In genomic region chr2:238905721-238906120, GRCh38 we compare ENCODE assay signal across 19 cellular contexts. TPM values are rescaled to one million over a fixed set of nuclear protein-coding genes. Genes with fewer than 3 reads are reported as not detected.
DNase-seq lines count a peak whose midpoint lies in the region; ATAC-seq and TF ChIP-seq lines count a peak whose summit lies in the region.
"Had no signal": no experiment of that assay in that cellular context is flagged by ENCODE, and none has a peak within 500 bp of the region (broad histone marks: within the 10 kb centered on the region; RNA-seq: fewer than 3 reads in every experiment).

No MANE protein-coding gene starts in this region.

- no peak overlapping the region for H4K5ac ChIP-seq in IMR-90 (ENCODE audit: low read depth, low read length)

- no peak overlapping the region for H3K4ac ChIP-seq in IMR-90 (ENCODE audit: low read depth, low read length)

- H3K4me1 ChIP-seq in IMR-90 (ENCODE audit: control insufficient read depth, insufficient read depth, low read length) (peaks cover 8% of the 10 kb centered on the region; the same call in 1 of the 2 replicates), vagina (peaks cover 43% of the 10 kb centered on the region)
- H3K4me1 ChIP-seq: Caco-2, HAP-1 had no signal

- no peaks in the 10 kb centered on the region for H3K9me3 Mint-ChIP-seq in neural crest cell
- H3K9me3 Mint-ChIP-seq: CD4-positive, alpha-beta T cell had no signal

- no peak overlapping the region for H3K23ac ChIP-seq in IMR-90 (ENCODE audit: low read depth, low read length)

- intact Hi-C loops in IMR-90 (cut with micrococcal nuclease) = no loop called here
- intact Hi-C loops in vagina (cut with DNase I) = no loop called here

- no peak overlapping the region for H3K9ac ChIP-seq in IMR-90 (ENCODE audit: low read depth, low read length)

- no peak overlapping the region for H2BK5ac ChIP-seq in IMR-90 (ENCODE audit: low read depth, low read length, poor library complexity, severe bottlenecking)

- no peak overlapping the region for H3K4me2 ChIP-seq in IMR-90 (ENCODE audit: low read depth, low read length)
- H3K4me2 ChIP-seq: A549 had no signal

- H3K27me3 ChIP-seq in IMR-90 (ENCODE audit: control insufficient read depth, insufficient read depth, low read length) (no peaks in the 10 kb centered on the region), vagina (no peaks in the 10 kb centered on the region)

- TF ChIP-seq POLR2A in IMR-90 (IDR thresholded peaks at IDR 0.05; ENCODE audit: low read depth, low read length) = no peak
- TF ChIP-seq POLR2A in vagina (IDR thresholded peaks at IDR 0.05) = no peak

- H2AK5ac ChIP-seq in IMR-90 (ENCODE audit: low read depth, low read length) = 0 out of 2 replicates have a peak overlapping the region, but pooled peaks have one; percentile 32

- no peaks in the 10 kb centered on the region for H3K9me3 ChIP-seq in IMR-90 (ENCODE audit: control insufficient read depth, insufficient read depth, low read length)
- H3K9me3 ChIP-seq in vagina = no peaks in the 10 kb centered on the region
- H3K9me3 ChIP-seq: A549, Caco-2, HAP-1 had no signal

- H3K9me1 ChIP-seq in IMR-90 (ENCODE audit: insufficient read depth, low read length) = peaks cover 60% of the 10 kb centered on the region

- H4K91ac ChIP-seq in IMR-90 (ENCODE audit: insufficient read depth, low read depth, low read length) = no peak overlapping the region

- no peaks in the 10 kb centered on the region for H3K27me3 Mint-ChIP-seq in neural crest cell (ENCODE audit: low read depth)

- H3K27ac ChIP-seq in IMR-90 (ENCODE audit: insufficient read depth, low read length) (no peak overlapping the region), vagina (peak overlapping the region; percentile 17)
- H3K27ac ChIP-seq: 22Rv1, A549, C4-2B, HL-60 had no signal

- peak overlapping the region; percentile 12 for H3K27ac Mint-ChIP-seq in neural crest cell (ENCODE audit: unreplicated experiment)
- H3K27ac Mint-ChIP-seq: CD4-positive, alpha-beta T cell had no signal

- no TSS peak for BruUV-seq in IMR-90 (replicated peaks; lab: Mats Ljungman, UMichigan)

- H2AFZ ChIP-seq in IMR-90 (replicated peaks; ENCODE audit: low read length, poor library complexity) = peak overlapping the region; percentile 35

- no peak overlapping the region for H3K18ac ChIP-seq in IMR-90 (ENCODE audit: low read depth, low read length)

- TF ChIP-seq RAD21 in IMR-90 (IDR thresholded peaks at IDR 0.05; ENCODE audit: low read length) = no peak

- H3K4me1 Mint-ChIP-seq in neural crest cell = peaks cover 4% of the 10 kb centered on the region

- no peak for ATAC-seq in IMR-90 (ENCODE audit: low read depth)
- ATAC-seq in HG03571 (IDR thresholded peaks at IDR 0.05; ENCODE audit: unreplicated experiment) = no peak
- ATAC-seq: K562 had no signal

- WGBS in IMR-90 (ENCODE audit: extremely low coverage in 2 of 2, insufficient read length in 1 of 2), 2 experiments = 98% methylated on average over 28 of the region's 29 CpGs; no CpG with 5 or more reads in 1 of the 2 experiments

- no peak overlapping the region for H3K56ac ChIP-seq in IMR-90 (ENCODE audit: extremely low read depth, insufficient read depth, low read length)

- in situ Hi-C loops in IMR-90 (cut with MboI; ENCODE audit: low sequenced_read_pairs) = no loop called here

- dilution Hi-C loops in IMR-90 (cut with HindIII; ENCODE audit: low sequenced_read_pairs, unreplicated experiment) = no loop called here

- H3K79me1 ChIP-seq in IMR-90 (ENCODE audit: low read depth in 1 of 2, low read length in 2 of 2) = peaks cover 47 to 64% of the 10 kb centered on the region in 2 experiments

- H3K36me3 Mint-ChIP-seq in neural crest cell (ENCODE audit: low read depth) = no peaks in the 10 kb centered on the region

- TF ChIP-seq CTCF in IMR-90 (conservative IDR thresholded peaks at IDR 0.05; ENCODE audit: low read depth, low read length) = no peak
- TF ChIP-seq CTCF in neural crest cell (conservative IDR thresholded peaks at IDR 0.05) = no peak
- no peak for TF ChIP-seq CTCF in vagina (IDR thresholded peaks at IDR 0.05)

- H3K4me3 Mint-ChIP-seq in neural crest cell = no peak overlapping the region
- H3K4me3 Mint-ChIP-seq: CD4-positive, alpha-beta T cell had no signal

- H4K20me1 ChIP-seq in IMR-90 (ENCODE audit: insufficient read depth, low read length) = peaks cover 38% of the 10 kb centered on the region

- peaks cover 8% of the 10 kb centered on the region for H3K36me3 ChIP-seq in IMR-90 (ENCODE audit: control insufficient read depth, insufficient read depth, low read length)
- H3K36me3 ChIP-seq in vagina = no peaks in the 10 kb centered on the region
- H3K36me3 ChIP-seq: HAP-1 had no signal

- no peak overlapping the region for H2BK15ac ChIP-seq in IMR-90 (ENCODE audit: low read depth, low read length)

- CTCF ChIA-PET in IMR-90 (lab: Yijun Ruan, JAX) = no interaction called here

- H4K8ac ChIP-seq in IMR-90 (ENCODE audit: low read depth in 2 of 2, low read length in 2 of 2) = no peak overlapping the region

- H2BK120ac ChIP-seq in IMR-90 (ENCODE audit: low read depth, low read length) = no peak overlapping the region

- H2BK20ac ChIP-seq in IMR-90 (ENCODE audit: low read depth, low read length) = no peak overlapping the region

- no peak overlapping the region for H2AK9ac ChIP-seq in IMR-90 (replicated peaks; ENCODE audit: low read depth, low read length, poor library complexity)

- peak; percentile 14 for DNase-seq in DMS79 treated with DMSO at 0.1 percent for 48 hours (lab: John Stamatoyannopoulos, UW)
- DNase-seq in DMS79 (lab: John Stamatoyannopoulos, UW) = no peak
- no peak for DNase-seq in IMR-90
- DNase-seq in neural crest cell (ENCODE audit: low read depth, low spot score) = no peak
- DNase-seq in vagina (ENCODE audit: extremely low spot score in 2 of 2) = no peak
- no peak for DNase-seq in central memory CD4-positive, alpha-beta T cell
- no peak for DNase-seq in ureter (ENCODE audit: low spot score)
- DNase-seq: Caco-2; CD4-positive, alpha-beta T cell; DMS153; DND-41; EL had no signal

- no peak overlapping the region for H3K14ac ChIP-seq in IMR-90 (replicated peaks; ENCODE audit: low read depth, low read length)

- H3K4me3 ChIP-seq in IMR-90 (ENCODE audit: insufficient read depth, low read depth, low read length) (no peak overlapping the region), vagina (no peak overlapping the region)
- H3K4me3 ChIP-seq: A549, HAP-1, K562 had no signal

- POLR2A ChIA-PET in IMR-90 (lab: Charles Lee; ENCODE audit: unreplicated experiment) = no interaction called here

TF ChIP-seq in IMR-90, 13 proteins besides CTCF, POLR2A, EP300 and RAD21:
- TF ChIP-seq CHD1 (IDR thresholded peaks at IDR 0.05; ENCODE audit: low read depth, low read length) (no peak), NFE2L2 (IDR thresholded peaks at IDR 0.05; ENCODE audit: low read depth, low read length) (no peak), BHLHE40 (IDR thresholded peaks at IDR 0.05; ENCODE audit: low read depth, low read length) (no peak), MAFK (IDR thresholded peaks at IDR 0.05; ENCODE audit: low read depth, low read length) (no peak), MAZ (IDR thresholded peaks at IDR 0.05; ENCODE audit: borderline replicate concordance, low read depth, low read length) (no peak), RCOR1 (IDR thresholded peaks at IDR 0.05; ENCODE audit: insufficient replicate concordance, low read length) (no peak), ELK1 (IDR thresholded peaks at IDR 0.05; ENCODE audit: borderline replicate concordance, low read depth, low read length) (no peak), SMC3 (IDR thresholded peaks at IDR 0.05; ENCODE audit: low read depth, low read length) (no peak), USF2 (IDR thresholded peaks at IDR 0.05; ENCODE audit: low read depth, low read length) (no peak), MXI1 (IDR thresholded peaks at IDR 0.05; ENCODE audit: borderline replicate concordance, low read depth, low read length) (no peak), RFX5 (IDR thresholded peaks at IDR 0.05; ENCODE audit: low read depth, low read length) (no peak), CEBPB (IDR thresholded peaks at IDR 0.05; ENCODE audit: low read depth, low read length) (no peak), FOS (IDR thresholded peaks at IDR 0.05; ENCODE audit: low read depth, low read length) (no peak)

RNA-seq across cellular contexts. Expression of gene TWIST2, which starts 57.8 kb away (rescaled TPM):
- total RNA-seq in IMR-90 (2012; rRNA removed) (9.3 and 14.7 TPM in 2 replicates), neural crest cell (0.96 and 1.1 TPM in 2 replicates), vagina (214 TPM), ureter (12.9 TPM)
- polyA plus RNA-seq in IMR-90 (2012; rRNA removed) = 33.6 and 40.0 TPM in 2 replicates
- polyA plus RNA-seq in IMR-90 (2012; cell fraction: cytosol; rRNA removed) = 27.9 and 76.1 TPM in 2 replicates
- 18.9 and 35.7 TPM in 2 replicates for polyA plus RNA-seq in IMR-90 (2012; cell fraction: nucleus; rRNA removed; ENCODE audit: low replicate concordance)
- total RNA-seq: Caco-2; CD4-positive, alpha-beta T cell; K562 had no signal
- polyA plus RNA-seq: K562 had no signal

Comparison
In these comparisons a context has a peak if more than half of its experiments do, and no peak if none do; other contexts are left out.
1. RNA of gene TWIST2, which starts 57.8 kb away (total RNA-seq): 214 TPM in vagina (single experiment); 12.9 TPM in ureter (single experiment), 9.3 to 14.7 TPM in IMR-90 and 0.96 to 1.1 TPM in neural crest cell; every median in the first group is over 10 times any median in the second.